Comparison of ENCODE assay signal across 10 cellular contexts in genomic region chr18:2979027-2979570, GRCh38. TPM values are rescaled to one million over a fixed set of nuclear protein-coding genes. Genes with fewer than 3 reads are reported as not detected.
DNase-seq lines count a peak whose midpoint lies in the region; ATAC-seq, FAIRE-seq and TF ChIP-seq lines count a peak whose summit lies in the region.
"Had no signal": no experiment of that assay in that cellular context is flagged by ENCODE, and none has a peak within 500 bp of the region (broad histone marks: within the 10 kb centered on the region; RNA-seq: fewer than 3 reads in every experiment).

No MANE protein-coding gene starts in this region.

- no peak overlapping the region for H3K9ac ChIP-seq in duodenal mucosa (ENCODE audit: low read depth in 1 of 2, low read length in 2 of 2)

- intact Hi-C loops in OCI-LY7 (cut with micrococcal nuclease; ENCODE audit: unreplicated experiment) (loop anchor here (10.0 kb wide), 1 partner anchor 324 kb away; the partner anchor contains the start of gene SMCHD1), pancreas (cut with DNase I) (no loop called here)

- no peak for FAIRE-seq in pancreas (lab: Jason Lieb, UNC)
- FAIRE-seq: islet of Langerhans had no signal

- peak overlapping the region; percentile 63 for H3K4me3 ChIP-seq in CD8-positive, alpha-beta memory T cell (ENCODE audit: low read length)
- no peak overlapping the region for H3K4me3 ChIP-seq in OCI-LY7 (ENCODE audit: low read depth, low read length, poor library complexity, severe bottlenecking)
- peak overlapping the region in 1 of 2 donors; percentile 66 for H3K4me3 ChIP-seq in duodenal mucosa (ENCODE audit: low read depth in 1 of 2, low read length in 2 of 2)
- no peak overlapping the region for H3K4me3 ChIP-seq in pancreas

- POLR2A ChIA-PET in CD8-positive, alpha-beta memory T cell (lab: Charles Lee) = interaction anchor here (1.2 to 3.1 kb wide), 5 partner anchors 10 to 84 kb away, joined by 3 to 22 read pairs (median 12); no protein-coding TSS in a partner anchor
- POLR2A ChIA-PET in OCI-LY7 (lab: Charles Lee) = interaction anchor here (0.6 to 13.3 kb wide), 5 partner anchors 8 to 54 kb away, joined by 3 to 158 read pairs (median 5); no protein-coding TSS in a partner anchor

- H3K27me3 Mint-ChIP-seq in CD8-positive, alpha-beta memory T cell = no peaks in the 10 kb centered on the region

- peak overlapping the region; percentile 75 to 92 (median 87) for H3K4me3 Mint-ChIP-seq in CD8-positive, alpha-beta memory T cell

- no peaks in the 10 kb centered on the region for H3K27me3 ChIP-seq in CD8-positive, alpha-beta memory T cell (ENCODE audit: insufficient read depth, low read length, poor library complexity, severe bottlenecking)
- H3K27me3 ChIP-seq in duodenal mucosa (ENCODE audit: control insufficient read depth in 1 of 2, insufficient read depth in 2 of 2, low read length in 2 of 2) (no peaks in the 10 kb centered on the region), pancreas (no peaks in the 10 kb centered on the region)

- BruUV-seq in OCI-LY7 (replicated peaks; lab: Mats Ljungman, UMichigan) = no TSS peak

- no peak for DNase-seq in CD8-positive, alpha-beta memory T cell
- DNase-seq in OCI-LY7 (ENCODE audit: low spot score) (no peak), pancreas (peak in 3 of 6 donors; percentile 35 to 56 (median 46)), HT-29 (ENCODE audit: low spot score) (no peak), AML-193 (lab: John Stamatoyannopoulos, UW) (no peak)
- DNase-seq: NCI-H2081 had no signal

- no peaks in the 10 kb centered on the region for H3K9me2 ChIP-seq in OCI-LY7 (ENCODE audit: insufficient read depth, low read length)

- H3K4me2 ChIP-seq in OCI-LY7 (ENCODE audit: low read length) = peak overlapping the region; percentile 55

- WGBS in pancreas, 2 donors = 27 to 29% methylated on average over 3 of the region's 3 CpGs

- H3K27ac ChIP-seq in CD8-positive, alpha-beta memory T cell (ENCODE audit: low read depth, low read length) = peak overlapping the region; percentile 5
- H3K27ac ChIP-seq in OCI-LY7 (ENCODE audit: low read depth, low read length, poor library complexity, severe bottlenecking) = peak overlapping the region; percentile 62
- peak overlapping the region; percentile 43 for H3K27ac ChIP-seq in duodenal mucosa (ENCODE audit: low read depth, low read length)
- H3K27ac ChIP-seq in pancreas = peak overlapping the region in 2 of 4 donors; percentile 61 to 73

- H3K79me2 ChIP-seq in OCI-LY7 (ENCODE audit: insufficient read depth, low read depth, low read length) = peaks cover 56% of the 10 kb centered on the region; the same call in 1 of the 2 replicates

- TF ChIP-seq CTCF in OCI-LY7 (conservative IDR thresholded peaks at IDR 0.05; ENCODE audit: low read length) = no peak
- TF ChIP-seq CTCF in pancreas (IDR thresholded peaks at IDR 0.05) = no peak

- H3K36me3 Mint-ChIP-seq in CD8-positive, alpha-beta memory T cell = peaks cover 0 to 42% (median 16%) of the 10 kb centered on the region in 3 donors

- H3K9me3 ChIP-seq in CD8-positive, alpha-beta memory T cell (ENCODE audit: low read length) = no peaks in the 10 kb centered on the region
- H3K9me3 ChIP-seq in OCI-LY7 (ENCODE audit: low read length) (no peaks in the 10 kb centered on the region), duodenal mucosa (ENCODE audit: control insufficient read depth in 1 of 2, low read length in 2 of 2) (no peaks in the 10 kb centered on the region), pancreas (no peaks in the 10 kb centered on the region)

- peaks cover 78% of the 10 kb centered on the region for H3K4me1 ChIP-seq in CD8-positive, alpha-beta memory T cell (ENCODE audit: insufficient read depth, low read length)
- H3K4me1 ChIP-seq in OCI-LY7 (ENCODE audit: insufficient read depth, low read length, poor library complexity, severe bottlenecking) = peaks cover 57% of the 10 kb centered on the region
- peaks cover 70 to 84% of the 10 kb centered on the region in 2 donors for H3K4me1 ChIP-seq in duodenal mucosa (ENCODE audit: control insufficient read depth in 1 of 2, insufficient read depth in 2 of 2, low read length in 2 of 2)
- peaks cover 56 to 86% (median 78%) of the 10 kb centered on the region in 3 donors for H3K4me1 ChIP-seq in pancreas

- H3K4me1 Mint-ChIP-seq in CD8-positive, alpha-beta memory T cell = peaks cover 72 to 96% (median 94%) of the 10 kb centered on the region in 3 donors

- H3K36me3 ChIP-seq in CD8-positive, alpha-beta memory T cell (ENCODE audit: insufficient read depth, low read length) = no peaks in the 10 kb centered on the region
- no peaks in the 10 kb centered on the region; the same call in 1 of the 2 replicates for H3K36me3 ChIP-seq in OCI-LY7 (ENCODE audit: insufficient read depth, low read length)
- H3K36me3 ChIP-seq in duodenal mucosa (ENCODE audit: control insufficient read depth in 1 of 2, insufficient read depth in 2 of 2, low read length in 2 of 2) = no peaks in the 10 kb centered on the region
- H3K36me3 ChIP-seq in pancreas = no peaks in the 10 kb centered on the region

- H2AFZ ChIP-seq in OCI-LY7 (ENCODE audit: low read length) = no peak overlapping the region

- no peaks in the 10 kb centered on the region for H4K20me1 ChIP-seq in OCI-LY7 (ENCODE audit: insufficient read depth, low read length)

- CTCF ChIA-PET in CD8-positive, alpha-beta memory T cell (lab: Charles Lee) = interaction anchor here (0.8 to 5.1 kb wide), 12 partner anchors 8 to 267 kb away, joined by 3 to 55 read pairs (median 3); no protein-coding TSS in a partner anchor
- CTCF ChIA-PET in OCI-LY7 (lab: Charles Lee; ENCODE audit: unreplicated experiment) = interaction anchor here (1.4 to 1.5 kb wide), 2 partner anchors 10 to 18 kb away, joined by 3 read pairs; no protein-coding TSS in a partner anchor

- ATAC-seq in pancreas (peak; percentile 32 to 62 (median 48)), HG02623 (IDR thresholded peaks at IDR 0.05; ENCODE audit: unreplicated experiment) (no peak), GM19324 (IDR thresholded peaks at IDR 0.05; ENCODE audit: low FRiP score, unreplicated experiment) (no peak)

- H3K27ac Mint-ChIP-seq in CD8-positive, alpha-beta memory T cell = peak overlapping the region; percentile 78 to 99 (median 96)

- H3K9me3 Mint-ChIP-seq in CD8-positive, alpha-beta memory T cell = no peaks in the 10 kb centered on the region

RNA-seq across cellular contexts. Expression of gene LPIN2, which starts 33.8 kb away (rescaled TPM):
- 10 to 100 TPM; 82.9 to 83.2 TPM for total RNA-seq in CD8-positive, alpha-beta memory T cell
- polyA plus RNA-seq in CD8-positive, alpha-beta memory T cell = 68.6 TPM
- total RNA-seq in OCI-LY7 (2014; rRNA removed; shearing (Covaris generic)) = 18.7 and 20.1 TPM in 2 replicates
- total RNA-seq in OCI-LY7 (2022) (16.9 and 18.9 TPM in 2 replicates), pancreas (10 to 100 TPM in 5 of 6 donors, 1 to 10 TPM in 1; 9.9 to 23.0 (median 13.7) TPM)
- polyA plus RNA-seq in pancreas = 1 to 10 TPM; 5.1 to 8.2 TPM
- 35.5 and 41.8 TPM in 2 replicates for total RNA-seq in HT-29 (2014; rRNA removed; shearing (Covaris generic))

Comparison
In these comparisons a context has a peak if more than half of its experiments do, and no peak if none do; other contexts are left out.
1. ATAC-seq: peak in pancreas (4 of 4); none in HG02623 (single experiment) and GM19324 (single experiment).